ENCODE assay signal across 1 cellular context in genomic region chr22:28792491-28793383, GRCh38.
A peak's percentile ranks its signal among the peaks of the same experiment; 100 is the strongest.
TF ChIP-seq lines count a peak whose summit lies in the region.

No MANE protein-coding gene starts in this region.

TF ChIP-seq in A549, 52 proteins besides CTCF, POLR2A, EP300 and RAD21 (continued from another document):
- TF ChIP-seq, protein P1, sequence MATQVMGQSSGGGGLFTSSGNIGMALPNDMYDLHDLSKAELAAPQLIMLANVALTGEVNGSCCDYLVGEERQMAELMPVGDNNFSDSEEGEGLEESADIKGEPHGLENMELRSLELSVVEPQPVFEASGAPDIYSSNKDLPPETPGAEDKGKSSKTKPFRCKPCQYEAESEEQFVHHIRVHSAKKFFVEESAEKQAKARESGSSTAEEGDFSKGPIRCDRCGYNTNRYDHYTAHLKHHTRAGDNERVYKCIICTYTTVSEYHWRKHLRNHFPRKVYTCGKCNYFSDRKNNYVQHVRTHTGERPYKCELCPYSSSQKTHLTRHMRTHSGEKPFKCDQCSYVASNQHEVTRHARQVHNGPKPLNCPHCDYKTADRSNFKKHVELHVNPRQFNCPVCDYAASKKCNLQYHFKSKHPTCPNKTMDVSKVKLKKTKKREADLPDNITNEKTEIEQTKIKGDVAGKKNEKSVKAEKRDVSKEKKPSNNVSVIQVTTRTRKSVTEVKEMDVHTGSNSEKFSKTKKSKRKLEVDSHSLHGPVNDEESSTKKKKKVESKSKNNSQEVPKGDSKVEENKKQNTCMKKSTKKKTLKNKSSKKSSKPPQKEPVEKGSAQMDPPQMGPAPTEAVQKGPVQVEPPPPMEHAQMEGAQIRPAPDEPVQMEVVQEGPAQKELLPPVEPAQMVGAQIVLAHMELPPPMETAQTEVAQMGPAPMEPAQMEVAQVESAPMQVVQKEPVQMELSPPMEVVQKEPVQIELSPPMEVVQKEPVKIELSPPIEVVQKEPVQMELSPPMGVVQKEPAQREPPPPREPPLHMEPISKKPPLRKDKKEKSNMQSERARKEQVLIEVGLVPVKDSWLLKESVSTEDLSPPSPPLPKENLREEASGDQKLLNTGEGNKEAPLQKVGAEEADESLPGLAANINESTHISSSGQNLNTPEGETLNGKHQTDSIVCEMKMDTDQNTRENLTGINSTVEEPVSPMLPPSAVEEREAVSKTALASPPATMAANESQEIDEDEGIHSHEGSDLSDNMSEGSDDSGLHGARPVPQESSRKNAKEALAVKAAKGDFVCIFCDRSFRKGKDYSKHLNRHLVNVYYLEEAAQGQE (IDR thresholded peaks at IDR 0.05) = no peak
- TF ChIP-seq JUN (IDR thresholded peaks at IDR 0.05) = peak in 1 of 2 experiments; percentile 31; a peak in 1 of 5 replicates
